8 cellular contexts compared by ENCODE assay signal in the genomic region with DNA sequence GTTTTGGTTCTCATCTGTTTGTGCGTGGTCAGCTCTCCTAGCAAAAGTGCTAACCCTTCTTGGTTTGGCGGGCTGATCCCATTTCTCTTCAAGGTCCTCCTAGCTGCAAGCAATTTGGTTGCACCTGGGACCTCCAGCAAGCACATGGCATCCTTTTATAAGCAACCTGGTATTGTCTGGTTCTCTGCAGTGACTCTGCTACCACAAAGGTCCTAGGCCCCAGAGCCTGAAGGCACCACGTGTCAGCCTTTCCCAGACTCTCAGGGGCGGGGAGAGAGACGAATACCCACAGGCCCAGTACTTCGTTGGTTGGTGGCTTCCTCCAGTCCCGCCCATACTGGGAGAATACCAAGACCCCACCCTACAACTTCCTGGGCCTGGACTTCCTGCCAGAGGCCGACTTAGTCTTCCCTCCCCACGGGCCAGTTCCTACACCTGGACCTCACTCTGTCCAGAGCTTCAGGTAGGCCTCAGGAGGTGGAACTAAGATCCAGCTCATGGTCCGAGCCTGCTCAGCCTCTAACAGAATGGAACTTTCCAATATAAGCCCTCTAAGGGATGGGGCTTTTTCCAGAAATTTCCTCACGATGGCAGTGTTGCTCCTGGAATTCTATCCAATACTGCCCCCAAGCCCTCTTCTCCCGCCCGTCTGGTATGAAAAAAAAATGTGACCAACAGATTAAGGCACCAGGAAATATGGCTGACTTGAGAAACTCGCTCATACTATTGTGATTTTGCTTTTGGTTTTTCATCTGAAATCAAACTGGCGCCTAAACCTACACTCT.
A peak's percentile ranks its signal among the peaks of the same experiment; 100 is the strongest.
DNase-seq lines count a peak whose midpoint lies in the region; ATAC-seq and TF ChIP-seq lines count a peak whose summit lies in the region.

No MANE protein-coding gene starts in this region.

- H3K9me3 Mint-ChIP-seq in CD14-positive monocyte (no peaks in the 10 kb centered on the region), osteocyte (ENCODE audit: unreplicated experiment) (no peaks in the 10 kb centered on the region)
- no peaks in the 10 kb centered on the region for H3K9me3 Mint-ChIP-seq in activated naive CD4-positive, alpha-beta T cell treated with anti-CD3 and anti-CD28 coated beads, Interleukin-2, amount 10 ng/mL, durations not matched to agents 7 days and 5 days

- DNase-seq in CD14-positive monocyte (ENCODE audit: low spot score) = peak; percentile 48
- peak; percentile 89 for DNase-seq in NCI-H82 treated with DMSO at 0.1 percent for 48 hours (lab: John Stamatoyannopoulos, UW; ENCODE audit: unreplicated experiment)
- DNase-seq in activated naive CD4-positive, alpha-beta T cell treated with anti-CD3 and anti-CD28 coated beads, Interleukin-2, amount 10 ng/mL, durations not matched to agents 7 days and 5 days = peak; percentile 79
- peak; percentile 24 to 89 (median 65) for DNase-seq in head of caudate nucleus
- DNase-seq in osteocyte (ENCODE audit: extremely low spot score, unreplicated experiment) = peak; percentile 90

- H3K36me3 Mint-ChIP-seq in CD14-positive monocyte (no peaks in the 10 kb centered on the region), osteocyte (ENCODE audit: unreplicated experiment) (no peaks in the 10 kb centered on the region)
- no peaks in the 10 kb centered on the region for H3K36me3 Mint-ChIP-seq in activated naive CD4-positive, alpha-beta T cell treated with anti-CD3 and anti-CD28 coated beads, Interleukin-2, amount 10 ng/mL, durations not matched to agents 7 days and 5 days

- TF ChIP-seq CTCF in CD14-positive monocyte (IDR thresholded peaks at IDR 0.05) = peak; percentile 42
- peak; percentile 77 for TF ChIP-seq CTCF in osteocyte (IDR thresholded peaks at IDR 0.05)

- H3K4me3 Mint-ChIP-seq in CD14-positive monocyte (peak overlapping the region; percentile 74 to 86), osteocyte (ENCODE audit: unreplicated experiment) (peak overlapping the region; percentile 68)
- H3K4me3 Mint-ChIP-seq in activated naive CD4-positive, alpha-beta T cell treated with anti-CD3 and anti-CD28 coated beads, Interleukin-2, amount 10 ng/mL, durations not matched to agents 7 days and 5 days = peak overlapping the region; percentile 80

- intact Hi-C loops in CD14-positive monocyte (cut with micrococcal nuclease) = no loop called here
- intact Hi-C loops in head of caudate nucleus (cut with DNase I) = no loop called here

- ATAC-seq in GM19025 (IDR thresholded peaks at IDR 0.05; ENCODE audit: low read depth, unreplicated experiment) (peak; percentile 57), HG03521 (IDR thresholded peaks at IDR 0.05; ENCODE audit: unreplicated experiment) (peak; percentile 70), HG02840 (IDR thresholded peaks at IDR 0.05; ENCODE audit: low FRiP score, unreplicated experiment) (no peak)

- peaks cover 25% of the 10 kb centered on the region for H3K4me1 Mint-ChIP-seq in CD14-positive monocyte
- H3K4me1 Mint-ChIP-seq in activated naive CD4-positive, alpha-beta T cell treated with anti-CD3 and anti-CD28 coated beads, Interleukin-2, amount 10 ng/mL, durations not matched to agents 7 days and 5 days = peaks cover 46% of the 10 kb centered on the region
- H3K4me1 Mint-ChIP-seq in osteocyte (ENCODE audit: unreplicated experiment) = peaks cover 15% of the 10 kb centered on the region

- peaks cover 0 to 33% (median 0%) of the 10 kb centered on the region in 3 donors for H3K27me3 Mint-ChIP-seq in CD14-positive monocyte (ENCODE audit: low read depth in 3 of 3)
- H3K27me3 Mint-ChIP-seq in activated naive CD4-positive, alpha-beta T cell treated with anti-CD3 and anti-CD28 coated beads, Interleukin-2, amount 10 ng/mL, durations not matched to agents 7 days and 5 days = no peaks in the 10 kb centered on the region
- H3K27me3 Mint-ChIP-seq in osteocyte (ENCODE audit: unreplicated experiment) = no peaks in the 10 kb centered on the region

- H3K27ac Mint-ChIP-seq in CD14-positive monocyte (peak overlapping the region; percentile 72 to 91 (median 80)), osteocyte (ENCODE audit: unreplicated experiment) (peak overlapping the region; percentile 90)
- peak overlapping the region; percentile 93 for H3K27ac Mint-ChIP-seq in activated naive CD4-positive, alpha-beta T cell treated with anti-CD3 and anti-CD28 coated beads, Interleukin-2, amount 10 ng/mL, durations not matched to agents 7 days and 5 days

- CTCF ChIA-PET in activated naive CD4-positive, alpha-beta T cell treated with anti-CD3 and anti-CD28 coated beads, Interleukin-2, amount 10 ng/mL, durations not matched to agents 7 days and 5 days (lab: Charles Lee) = interaction anchor here (1.0 to 2.3 kb wide), 4 partner anchors 11 to 784 kb away, joined by 3 to 10 read pairs (median 4); no protein-coding TSS in a partner anchor
